In the genomic region with DNA sequence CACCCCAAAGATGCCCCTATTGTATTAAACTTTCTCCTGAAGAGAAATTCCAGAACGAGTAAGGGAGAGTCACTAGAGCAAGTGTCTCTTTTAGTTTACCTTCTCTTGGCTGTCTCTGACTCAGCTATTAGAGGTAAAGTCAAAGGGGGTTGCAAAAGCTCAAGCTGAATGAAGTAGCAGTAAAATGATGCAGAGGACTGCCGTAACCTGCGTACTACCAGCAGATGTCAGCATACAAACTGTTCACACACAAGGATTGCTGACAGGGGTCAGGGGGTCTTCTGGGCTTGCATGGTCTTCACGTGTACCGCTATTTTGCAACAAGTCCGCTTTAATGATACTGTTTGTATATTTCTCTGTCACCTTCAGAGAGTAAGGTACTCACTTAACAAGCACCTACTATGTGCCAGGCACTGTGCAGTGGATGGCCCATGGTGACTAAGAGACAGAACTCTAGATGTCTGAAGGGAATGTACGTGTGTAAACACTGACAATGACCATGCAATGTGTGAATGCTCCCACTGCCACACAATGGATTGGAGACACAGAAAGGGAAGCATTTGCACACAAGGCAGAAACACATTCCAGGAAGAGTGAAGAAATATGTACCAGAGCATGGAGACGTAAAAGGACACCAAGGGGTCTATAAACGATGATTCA, we compare ENCODE assay signal across 12 cellular contexts. TPM values are rescaled to one million over a fixed set of nuclear protein-coding genes. Genes with fewer than 3 reads are reported as not detected.
A peak's percentile ranks its signal among the peaks of the same experiment; 100 is the strongest.
DNase-seq lines count a peak whose midpoint lies in the region; ATAC-seq and TF ChIP-seq lines count a peak whose summit lies in the region.
"Had no signal": no experiment of that assay in that cellular context is flagged by ENCODE, and none has a peak within 500 bp of the region (broad histone marks: within the 10 kb centered on the region; RNA-seq: fewer than 3 reads in every experiment).

No MANE protein-coding gene starts in this region.

- H3K79me2 ChIP-seq in OCI-LY1 (ENCODE audit: insufficient read depth, low read length), result no peaks in the 10 kb centered on the region

- 81 to 85% methylated on average over 7 to 9 of the region's 9 CpGs for WGBS in endodermal cell (ENCODE audit: insufficient coverage in 1 of 2, insufficient read length in 1 of 2), 2 experiments

- ATAC-seq in HG03457 (IDR thresholded peaks at IDR 0.05; ENCODE audit: unreplicated experiment), result no peak

- H3K4me1 ChIP-seq in OCI-LY1 (ENCODE audit: insufficient read depth, low read length, severe bottlenecking) (no peaks in the 10 kb centered on the region), endodermal cell (ENCODE audit: control insufficient read depth, insufficient read depth, low read length) (peaks cover 8% of the 10 kb centered on the region)

- H3K9me3 ChIP-seq in OCI-LY1 (ENCODE audit: low read length) (no peaks in the 10 kb centered on the region), endodermal cell (ENCODE audit: control insufficient read depth, low read length) (no peaks in the 10 kb centered on the region)

- CTCF ChIA-PET in activated naive CD4-positive, alpha-beta T cell treated with anti-CD3 and anti-CD28 coated beads, Interleukin-2, amount 10 ng/mL, durations not matched to agents 7 days and 5 days (lab: Charles Lee), result interaction anchor here (1.2 to 1.6 kb wide), 2 partner anchors 21 to 393 kb away, joined by 3 read pairs; partner anchors contain the start of gene MAP1LC3C

- H3K27me3 Mint-ChIP-seq in endodermal cell (ENCODE audit: insufficient read depth), result peaks cover 3% of the 10 kb centered on the region
- H3K27me3 Mint-ChIP-seq in activated naive CD4-positive, alpha-beta T cell treated with anti-CD3 and anti-CD28 coated beads, Interleukin-2, amount 10 ng/mL, durations not matched to agents 7 days and 5 days, result no peaks in the 10 kb centered on the region
- H3K27me3 Mint-ChIP-seq: central memory CD8-positive, alpha-beta T cell had no signal

- no peaks in the 10 kb centered on the region for H3K27me3 ChIP-seq in OCI-LY1 (ENCODE audit: insufficient read depth, low read length)
- H3K27me3 ChIP-seq in endodermal cell (ENCODE audit: control insufficient read depth, insufficient read depth, low read length, poor library complexity, severe bottlenecking), result peaks cover 5% of the 10 kb centered on the region

- H3K27ac Mint-ChIP-seq in endodermal cell, result no peak overlapping the region
- no peak overlapping the region for H3K27ac Mint-ChIP-seq in activated naive CD4-positive, alpha-beta T cell treated with anti-CD3 and anti-CD28 coated beads, Interleukin-2, amount 10 ng/mL, durations not matched to agents 7 days and 5 days

- no peaks in the 10 kb centered on the region for H3K36me3 Mint-ChIP-seq in endodermal cell (ENCODE audit: low read depth)
- H3K36me3 Mint-ChIP-seq in activated naive CD4-positive, alpha-beta T cell treated with anti-CD3 and anti-CD28 coated beads, Interleukin-2, amount 10 ng/mL, durations not matched to agents 7 days and 5 days, result peaks cover 5% of the 10 kb centered on the region

- H3K9ac ChIP-seq in OCI-LY1 (ENCODE audit: low read length) (no peak overlapping the region), endodermal cell (ENCODE audit: extremely low read depth, low read length, poor library complexity, severe bottlenecking) (no peak overlapping the region)

- in situ Hi-C loops in G401 (cut with HindIII; ENCODE audit: low sequenced_read_pairs), result no loop called here

- TF ChIP-seq CTCF in OCI-LY1 (IDR thresholded peaks at IDR 0.05; ENCODE audit: low read length) (peak; percentile 62), endodermal cell (conservative IDR thresholded peaks at IDR 0.05) (peak; percentile 77)

- no peaks in the 10 kb centered on the region for H3K9me2 ChIP-seq in OCI-LY1 (ENCODE audit: low read depth, low read length)

- H2AFZ ChIP-seq in OCI-LY1 (ENCODE audit: low read length), result no peak overlapping the region

- no peaks in the 10 kb centered on the region for H4K20me1 ChIP-seq in OCI-LY1 (ENCODE audit: insufficient read depth, low read length)

- H3K4me3 ChIP-seq in OCI-LY1 (ENCODE audit: low read depth, low read length, poor library complexity, severe bottlenecking) (no peak overlapping the region), endodermal cell (ENCODE audit: low read length) (no peak overlapping the region)

- no peak overlapping the region for H3K4me2 ChIP-seq in OCI-LY1 (ENCODE audit: low read length)

- no peak overlapping the region for H3K4me3 Mint-ChIP-seq in endodermal cell
- H3K4me3 Mint-ChIP-seq in activated naive CD4-positive, alpha-beta T cell treated with anti-CD3 and anti-CD28 coated beads, Interleukin-2, amount 10 ng/mL, durations not matched to agents 7 days and 5 days, result no peak overlapping the region
- H3K4me3 Mint-ChIP-seq: central memory CD8-positive, alpha-beta T cell had no signal

- H3F3A ChIP-seq in OCI-LY1 (ENCODE audit: insufficient read depth, low read length), result no peaks in the 10 kb centered on the region

- no peaks in the 10 kb centered on the region for H3K36me3 ChIP-seq in OCI-LY1 (ENCODE audit: insufficient read depth, low read length)
- no peaks in the 10 kb centered on the region for H3K36me3 ChIP-seq in endodermal cell (ENCODE audit: control insufficient read depth, insufficient read depth, low read length)

- no peaks in the 10 kb centered on the region for H3K9me3 Mint-ChIP-seq in endodermal cell
- no peaks in the 10 kb centered on the region for H3K9me3 Mint-ChIP-seq in activated naive CD4-positive, alpha-beta T cell treated with anti-CD3 and anti-CD28 coated beads, Interleukin-2, amount 10 ng/mL, durations not matched to agents 7 days and 5 days
- H3K9me3 Mint-ChIP-seq: central memory CD8-positive, alpha-beta T cell had no signal

- H3K27ac ChIP-seq in OCI-LY1 (ENCODE audit: low read depth, low read length, poor library complexity, severe bottlenecking) (no peak overlapping the region), endodermal cell (ENCODE audit: low read depth, low read length) (no peak overlapping the region)

- H3K4me1 Mint-ChIP-seq in endodermal cell, result peaks cover 3% of the 10 kb centered on the region
- no peaks in the 10 kb centered on the region for H3K4me1 Mint-ChIP-seq in activated naive CD4-positive, alpha-beta T cell treated with anti-CD3 and anti-CD28 coated beads, Interleukin-2, amount 10 ng/mL, durations not matched to agents 7 days and 5 days
- H3K4me1 Mint-ChIP-seq: central memory CD8-positive, alpha-beta T cell had no signal

- DNase-seq in NCI-H1694 (lab: John Stamatoyannopoulos, UW) (peak; percentile 9), NCI-H1694 treated with DMSO at 0.1 percent for 48 hours (lab: John Stamatoyannopoulos, UW) (no peak), endodermal cell (peak; percentile 66), renal cortical epithelial cell (ENCODE audit: low read depth) (peak; percentile 73), G401 (ENCODE audit: low spot score) (no peak)
- no peak for DNase-seq in activated naive CD4-positive, alpha-beta T cell treated with anti-CD3 and anti-CD28 coated beads, Interleukin-2, amount 10 ng/mL, durations not matched to agents 7 days and 5 days
- DNase-seq: HCEC 1CT had no signal

RNA-seq across cellular contexts. Expression of gene CHML, which starts 34.9 kb away (rescaled TPM):
- total RNA-seq in endodermal cell (10 to 100 TPM; 16.4 to 28.5 TPM), renal cortical epithelial cell (13.9 and 14.0 TPM in 2 replicates)
- 20.4 TPM for polyA plus RNA-seq in endodermal cell (2013, experiment 1 of 2)
- 19.8 TPM for polyA plus RNA-seq in endodermal cell (2013, experiment 2 of 2)
- total RNA-seq in G401 (2014; rRNA removed; shearing (Covaris generic)), result 3.4 and 8.9 TPM in 2 replicates

RNA-seq across cellular contexts. Expression of gene OPN3, which starts 34.9 kb away (rescaled TPM):
- total RNA-seq in endodermal cell (10 to 100 TPM in 1 of 2 donors, 1 to 10 TPM in 1; 9.0 to 22.5 TPM), renal cortical epithelial cell (62.5 and 114 TPM in 2 replicates)
- polyA plus RNA-seq in endodermal cell (2013, experiment 1 of 2), result 43.6 TPM
- 39.9 TPM for polyA plus RNA-seq in endodermal cell (2013, experiment 2 of 2)
- total RNA-seq in G401 (2014; rRNA removed; shearing (Covaris generic)), result 13.4 and 14.4 TPM in 2 replicates

RNA-seq across cellular contexts. Expression of gene WDR64, which starts 46.8 kb away (rescaled TPM):
- total RNA-seq in endodermal cell (not detected), renal cortical epithelial cell (0.35 TPM in 1 of 2 replicates, not detected in the other)
- not detected for polyA plus RNA-seq in endodermal cell (2013, experiment 1 of 2)
- polyA plus RNA-seq in endodermal cell (2013, experiment 2 of 2), result not detected
- not detected in 2 replicates for total RNA-seq in G401 (2014; rRNA removed; shearing (Covaris generic))
- total RNA-seq: activated CD8-positive, alpha-beta memory T cell treated with anti-CD3 and anti-CD28 coated beads for 36 hours; pulmonary artery endothelial cell had no signal

Comparison
In these comparisons a context has a peak if more than half of its experiments do, and no peak if none do; other contexts are left out.
1. DNase-seq: peak in NCI-H1694 (single experiment), endodermal cell (single experiment) and renal cortical epithelial cell (single experiment); none in NCI-H1694 treated with DMSO at 0.1 percent for 48 hours (single experiment), G401 (single experiment) and activated naive CD4-positive, alpha-beta T cell treated with anti-CD3 and anti-CD28 coated beads, Interleukin-2, amount 10 ng/mL, durations not matched to agents 7 days and 5 days (single experiment).